ENCODE assay signal across 10 cellular contexts in genomic region chr12:11171953-11172675, GRCh38. TPM values are rescaled to one million over a fixed set of nuclear protein-coding genes. Genes with fewer than 3 reads are reported as not detected.
A peak's percentile ranks its signal among the peaks of the same experiment; 100 is the strongest.
DNase-seq lines count a peak whose midpoint lies in the region; TF ChIP-seq lines count a peak whose summit lies in the region.
"Had no signal": no experiment of that assay in that cellular context is flagged by ENCODE, and none has a peak within 500 bp of the region (broad histone marks: within the 10 kb centered on the region; RNA-seq: fewer than 3 reads in every experiment).

No MANE protein-coding gene starts in this region.

- H3K36me3 ChIP-seq in hepatocyte (replicated peaks; ENCODE audit: insufficient read depth, low read depth) (no peaks in the 10 kb centered on the region), skeletal muscle tissue (ENCODE audit: control insufficient read depth in 3 of 3, insufficient read depth in 3 of 3, low read length in 3 of 3) (no peaks in the 10 kb centered on the region)

- peaks cover 36% of the 10 kb centered on the region for H3K36me3 Mint-ChIP-seq in Calu3 (ENCODE audit: insufficient read depth, unreplicated experiment)
- H3K36me3 Mint-ChIP-seq in activated CD4-positive, alpha-beta memory T cell treated with anti-CD3 and anti-CD28 coated beads, Interleukin-2, amount 10 ng/mL, durations not matched to agents 7 days and 5 days (ENCODE audit: low read depth): peaks cover 53% of the 10 kb centered on the region

- peak overlapping the region; percentile 75 for H3K4me2 ChIP-seq in hepatocyte

- H4K20me1 ChIP-seq in hepatocyte (ENCODE audit: insufficient read depth, poor library complexity, severe bottlenecking): peaks cover 17% of the 10 kb centered on the region

- no peaks in the 10 kb centered on the region for H3K9me3 ChIP-seq in hepatocyte (ENCODE audit: low read depth)
- H3K9me3 ChIP-seq in skeletal muscle tissue (ENCODE audit: control insufficient read depth in 3 of 3, low read length in 3 of 3): no peaks in the 10 kb centered on the region

- H3K27me3 ChIP-seq in hepatocyte (no peaks in the 10 kb centered on the region), skeletal muscle tissue (ENCODE audit: control insufficient read depth in 3 of 3, insufficient read depth in 3 of 3, low read length in 3 of 3) (no peaks in the 10 kb centered on the region)

- peaks cover 70% of the 10 kb centered on the region for H3K79me2 ChIP-seq in hepatocyte

- POLR2A ChIA-PET in activated CD4-positive, alpha-beta memory T cell treated with anti-CD3 and anti-CD28 coated beads, Interleukin-2, amount 10 ng/mL, durations not matched to agents 7 days and 5 days (lab: Charles Lee): interaction anchor here (0.8 to 2.5 kb wide), 22 partner anchors 9 to 959 kb away, joined by 3 to 19 read pairs (median 5); partner anchors contain the start of genes ETV6, GABARAPL1, MAGOHB and PRR4

- H3K27ac Mint-ChIP-seq in Calu3 (ENCODE audit: unreplicated experiment): peak overlapping the region; percentile 99
- H3K27ac Mint-ChIP-seq in activated CD4-positive, alpha-beta memory T cell treated with anti-CD3 and anti-CD28 coated beads, Interleukin-2, amount 10 ng/mL, durations not matched to agents 7 days and 5 days: peak overlapping the region; percentile 96

- H3K9ac ChIP-seq in skeletal muscle tissue (ENCODE audit: low read depth in 1 of 3, low read length in 3 of 3): peak overlapping the region; percentile 75 to 92 (median 84)

- H3K27ac ChIP-seq in hepatocyte (peak overlapping the region; percentile 96), skeletal muscle tissue (ENCODE audit: low read depth, low read length) (peak overlapping the region; percentile 89)

- DNase-seq in Calu3 (no peak), hepatocyte (ENCODE audit: low spot score) (peak; percentile 29), KG1 (lab: John Stamatoyannopoulos, UW) (no peak), OCI-M2 (lab: John Stamatoyannopoulos, UW; ENCODE audit: unreplicated experiment) (no peak), germinal center (ENCODE audit: low spot score) (no peak)
- DNase-seq in Jurkat, Clone E6-1 (ENCODE audit: low read depth, low spot score): no peak
- no peak for DNase-seq in activated CD4-positive, alpha-beta memory T cell treated with anti-CD3 and anti-CD28 coated beads, Interleukin-2, amount 10 ng/mL, durations not matched to agents 7 days and 5 days

- peak overlapping the region; percentile 54 for H2AFZ ChIP-seq in hepatocyte

- H3K4me1 ChIP-seq in hepatocyte (ENCODE audit: insufficient read depth): peaks cover 16% of the 10 kb centered on the region
- H3K4me1 ChIP-seq in skeletal muscle tissue (ENCODE audit: control insufficient read depth in 3 of 3, insufficient read depth in 3 of 3, low read length in 3 of 3): peaks cover 7 to 18% (median 13%) of the 10 kb centered on the region in 3 donors

- H3K27me3 Mint-ChIP-seq in Calu3 (ENCODE audit: unreplicated experiment): no peaks in the 10 kb centered on the region
- no peaks in the 10 kb centered on the region for H3K27me3 Mint-ChIP-seq in activated CD4-positive, alpha-beta memory T cell treated with anti-CD3 and anti-CD28 coated beads, Interleukin-2, amount 10 ng/mL, durations not matched to agents 7 days and 5 days

- H3K4me1 Mint-ChIP-seq in Calu3 (ENCODE audit: low read depth, unreplicated experiment): peaks cover 64% of the 10 kb centered on the region
- H3K4me1 Mint-ChIP-seq in activated CD4-positive, alpha-beta memory T cell treated with anti-CD3 and anti-CD28 coated beads, Interleukin-2, amount 10 ng/mL, durations not matched to agents 7 days and 5 days: peaks cover 49% of the 10 kb centered on the region

- peak overlapping the region; percentile 68 for H3K4me3 ChIP-seq in Jurkat, Clone E6-1 (ENCODE audit: low read length)
- H3K4me3 ChIP-seq in hepatocyte (peak overlapping the region; percentile 60), skeletal muscle tissue (ENCODE audit: low read length in 3 of 3) (peak overlapping the region; percentile 72 to 96 (median 88))

- TF ChIP-seq CTCF in Calu3 (IDR thresholded peaks at IDR 0.05; ENCODE audit: unreplicated experiment) (no peak), hepatocyte (IDR thresholded peaks at IDR 0.05; ENCODE audit: poor library complexity) (no peak)

- BruUV-seq in Calu3 (replicated peaks; lab: Mats Ljungman, UMichigan): TSS peak; percentile 85

- H3K9me2 ChIP-seq in hepatocyte (replicated peaks; ENCODE audit: insufficient read depth): no peaks in the 10 kb centered on the region

- intact Hi-C loops in Calu3 (cut with micrococcal nuclease; ENCODE audit: unreplicated experiment): no loop called here

- H3K4me3 Mint-ChIP-seq in Calu3 (ENCODE audit: low read depth, unreplicated experiment): peak overlapping the region; percentile 97
- H3K4me3 Mint-ChIP-seq in activated CD4-positive, alpha-beta memory T cell treated with anti-CD3 and anti-CD28 coated beads, Interleukin-2, amount 10 ng/mL, durations not matched to agents 7 days and 5 days: peak overlapping the region; percentile 91

- CTCF ChIA-PET in Calu3 (lab: Charles Lee): interaction anchor here (1.2 to 1.6 kb wide), 3 partner anchors 28 to 401 kb away, joined by 5 to 13 read pairs (median 5); no protein-coding TSS in a partner anchor
- CTCF ChIA-PET in activated CD4-positive, alpha-beta memory T cell treated with anti-CD3 and anti-CD28 coated beads, Interleukin-2, amount 10 ng/mL, durations not matched to agents 7 days and 5 days (lab: Charles Lee): interaction anchor here (1.4 to 2.0 kb wide), 4 partner anchors 14 to 422 kb away, joined by 3 to 8 read pairs (median 5); no protein-coding TSS in a partner anchor

- 2% methylated on average over 10 of the region's 10 CpGs for whole genome bisulfite sequencing in hepatocyte (ENCODE audit: low lambda C conversion rate, missing lambda C conversion rate)

- no peaks in the 10 kb centered on the region for H3K9me3 Mint-ChIP-seq in Calu3 (ENCODE audit: low read depth, unreplicated experiment)
- H3K9me3 Mint-ChIP-seq in activated CD4-positive, alpha-beta memory T cell treated with anti-CD3 and anti-CD28 coated beads, Interleukin-2, amount 10 ng/mL, durations not matched to agents 7 days and 5 days: no peaks in the 10 kb centered on the region

RNA-seq across cellular contexts. Expression of gene SMIM10L1, which starts 1.1 kb away (rescaled TPM):
- total RNA-seq in Calu3 (2022) (9.7 and 11.0 TPM in 2 replicates), hepatocyte (12.5 and 13.1 TPM in 2 replicates), skeletal muscle tissue (4.7 TPM)
- polyA plus RNA-seq in Jurkat, Clone E6-1 (2012; ENCODE audit: insufficient read depth, insufficient read length): 10.6 TPM
- 1 to 10 TPM; 8.3 TPM for total RNA-seq in activated CD4-positive, alpha-beta memory T cell treated with anti-CD3 and anti-CD28 coated beads, Interleukin-2, amount 10 ng/mL, durations not matched to agents 7 days and 5 days
- 8.8 and 11.5 TPM in 2 replicates for polyA plus RNA-seq in hepatocyte

RNA-seq across cellular contexts. Expression of gene TAS2R42, which starts 14.6 kb away (rescaled TPM):
- total RNA-seq in Calu3 (2022): not detected in 2 replicates
- not detected for polyA plus RNA-seq in Jurkat, Clone E6-1 (2012; ENCODE audit: insufficient read depth, insufficient read length)
- not detected for total RNA-seq in activated CD4-positive, alpha-beta memory T cell treated with anti-CD3 and anti-CD28 coated beads, Interleukin-2, amount 10 ng/mL, durations not matched to agents 7 days and 5 days
- total RNA-seq in hepatocyte: not detected in 2 replicates
- 0.39 TPM in 1 of 2 replicates, not detected in the other for polyA plus RNA-seq in hepatocyte
- total RNA-seq in skeletal muscle tissue: not detected
- total RNA-seq: subcutaneous adipose tissue; T-helper 2 cell treated with Interferon-gamma antibody and Interleukin-4, amounts not matched to agents 100 ng/mL and 5 ng/mL, for 36 hours had no signal

RNA-seq across cellular contexts. Expression of gene TAS2R30, which starts 37.7 kb away (rescaled TPM):
- total RNA-seq in Calu3 (2022) (2.8 and 3.5 TPM in 2 replicates), hepatocyte (5.9 and 6.7 TPM in 2 replicates), skeletal muscle tissue (12.5 TPM)
- not detected for polyA plus RNA-seq in Jurkat, Clone E6-1 (2012; ENCODE audit: insufficient read depth, insufficient read length)
- 1 to 10 TPM; 1.6 to 1.7 TPM for total RNA-seq in activated CD4-positive, alpha-beta memory T cell treated with anti-CD3 and anti-CD28 coated beads, Interleukin-2, amount 10 ng/mL, durations not matched to agents 7 days and 5 days
- 0.08 TPM in 1 of 2 replicates, not detected in the other for polyA plus RNA-seq in hepatocyte
